In genomic region chr17:61321344-61321743, GRCh38 we compare ENCODE assay signal across 1 cellular context.
TF ChIP-seq lines count a peak whose summit lies in the region.

No MANE protein-coding gene starts in this region.

TF ChIP-seq in HepG2, 621 proteins besides CTCF, POLR2A, EP300 and RAD21 (continued from another document):
- TF ChIP-seq, protein P1, sequence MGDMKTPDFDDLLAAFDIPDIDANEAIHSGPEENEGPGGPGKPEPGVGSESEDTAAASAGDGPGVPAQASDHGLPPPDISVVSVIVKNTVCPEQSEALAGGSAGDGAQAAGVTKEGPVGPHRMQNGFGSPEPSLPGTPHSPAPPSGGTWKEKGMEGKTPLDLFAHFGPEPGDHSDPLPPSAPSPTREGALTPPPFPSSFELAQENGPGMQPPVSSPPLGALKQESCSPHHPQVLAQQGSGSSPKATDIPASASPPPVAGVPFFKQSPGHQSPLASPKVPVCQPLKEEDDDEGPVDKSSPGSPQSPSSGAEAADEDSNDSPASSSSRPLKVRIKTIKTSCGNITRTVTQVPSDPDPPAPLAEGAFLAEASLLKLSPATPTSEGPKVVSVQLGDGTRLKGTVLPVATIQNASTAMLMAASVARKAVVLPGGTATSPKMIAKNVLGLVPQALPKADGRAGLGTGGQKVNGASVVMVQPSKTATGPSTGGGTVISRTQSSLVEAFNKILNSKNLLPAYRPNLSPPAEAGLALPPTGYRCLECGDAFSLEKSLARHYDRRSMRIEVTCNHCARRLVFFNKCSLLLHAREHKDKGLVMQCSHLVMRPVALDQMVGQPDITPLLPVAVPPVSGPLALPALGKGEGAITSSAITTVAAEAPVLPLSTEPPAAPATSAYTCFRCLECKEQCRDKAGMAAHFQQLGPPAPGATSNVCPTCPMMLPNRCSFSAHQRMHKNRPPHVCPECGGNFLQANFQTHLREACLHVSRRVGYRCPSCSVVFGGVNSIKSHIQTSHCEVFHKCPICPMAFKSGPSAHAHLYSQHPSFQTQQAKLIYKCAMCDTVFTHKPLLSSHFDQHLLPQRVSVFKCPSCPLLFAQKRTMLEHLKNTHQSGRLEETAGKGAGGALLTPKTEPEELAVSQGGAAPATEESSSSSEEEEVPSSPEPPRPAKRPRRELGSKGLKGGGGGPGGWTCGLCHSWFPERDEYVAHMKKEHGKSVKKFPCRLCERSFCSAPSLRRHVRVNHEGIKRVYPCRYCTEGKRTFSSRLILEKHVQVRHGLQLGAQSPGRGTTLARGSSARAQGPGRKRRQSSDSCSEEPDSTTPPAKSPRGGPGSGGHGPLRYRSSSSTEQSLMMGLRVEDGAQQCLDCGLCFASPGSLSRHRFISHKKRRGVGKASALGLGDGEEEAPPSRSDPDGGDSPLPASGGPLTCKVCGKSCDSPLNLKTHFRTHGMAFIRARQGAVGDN (CRISPR knock-in tag; IDR thresholded peaks at IDR 0.05) = 0 out of 2 replicates have a peak, but pooled peaks have one; percentile 16
- TF ChIP-seq, protein P2, sequence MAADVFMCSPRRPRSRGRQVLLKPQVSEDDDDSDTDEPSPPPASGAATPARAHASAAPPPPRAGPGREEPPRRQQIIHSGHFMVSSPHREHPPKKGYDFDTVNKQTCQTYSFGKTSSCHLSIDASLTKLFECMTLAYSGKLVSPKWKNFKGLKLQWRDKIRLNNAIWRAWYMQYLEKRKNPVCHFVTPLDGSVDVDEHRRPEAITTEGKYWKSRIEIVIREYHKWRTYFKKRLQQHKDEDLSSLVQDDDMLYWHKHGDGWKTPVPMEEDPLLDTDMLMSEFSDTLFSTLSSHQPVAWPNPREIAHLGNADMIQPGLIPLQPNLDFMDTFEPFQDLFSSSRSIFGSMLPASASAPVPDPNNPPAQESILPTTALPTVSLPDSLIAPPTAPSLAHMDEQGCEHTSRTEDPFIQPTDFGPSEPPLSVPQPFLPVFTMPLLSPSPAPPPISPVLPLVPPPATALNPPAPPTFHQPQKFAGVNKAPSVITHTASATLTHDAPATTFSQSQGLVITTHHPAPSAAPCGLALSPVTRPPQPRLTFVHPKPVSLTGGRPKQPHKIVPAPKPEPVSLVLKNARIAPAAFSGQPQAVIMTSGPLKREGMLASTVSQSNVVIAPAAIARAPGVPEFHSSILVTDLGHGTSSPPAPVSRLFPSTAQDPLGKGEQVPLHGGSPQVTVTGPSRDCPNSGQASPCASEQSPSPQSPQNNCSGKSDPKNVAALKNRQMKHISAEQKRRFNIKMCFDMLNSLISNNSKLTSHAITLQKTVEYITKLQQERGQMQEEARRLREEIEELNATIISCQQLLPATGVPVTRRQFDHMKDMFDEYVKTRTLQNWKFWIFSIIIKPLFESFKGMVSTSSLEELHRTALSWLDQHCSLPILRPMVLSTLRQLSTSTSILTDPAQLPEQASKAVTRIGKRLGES (CRISPR knock-in tag; IDR thresholded peaks at IDR 0.05; ENCODE audit: borderline replicate concordance) = no peak
- TF ChIP-seq ZBTB33 (CRISPR knock-in tag; IDR thresholded peaks at IDR 0.05) = 0 out of 2 replicates have a peak, but pooled peaks have one; percentile 10
